In genomic region chrX:130828641-130829040, GRCh38 we compare ENCODE assay signal across 31 cellular contexts.
"Had no signal": no experiment of that assay in that cellular context is flagged by ENCODE, and none has a peak within 500 bp of the region (broad histone marks: within the 10 kb centered on the region; RNA-seq: fewer than 3 reads in every experiment).

No MANE protein-coding gene starts in this region.

- H3K4me1 ChIP-seq: gastrocnemius medialis had no signal

- H3K9me3 ChIP-seq: esophagus squamous epithelium, gastrocnemius medialis, heart left ventricle had no signal

- FAIRE-seq: bronchial epithelial cell, TTC549 had no signal

- H3K9me3 Mint-ChIP-seq: activated B cell treated with CpG ODN at 0.5 μM for 24 hours; activated CD8-positive, alpha-beta T cell treated with anti-CD3 and anti-CD28 coated beads for 36 hours; activated T-helper 1 cell treated with anti-CD3 and anti-CD28 coated beads, Interleukin-12 subunit alpha, Interleukin-12 subunit beta, Interleukin-2, Interleukin-4 antibody, amounts not matched to agents 30 ng/mL and 10 ng/mL and 1 ng/mL, durations not matched to agents 14 hours and 24 hours and 36 hours; activated T-helper 2 cell treated with anti-CD3 and anti-CD28 coated beads, Interferon-gamma antibody, Interleukin-2, Interleukin-4, amounts not matched to agents 10 μg/mL and 5 μg/mL and 100 μg/mL, durations not matched to agents 14 hours and 24 hours and 36 hours; brain; central memory CD8-positive, alpha-beta T cell; endodermal cell had no signal

- ATAC-seq: activated CD4-positive, CD25-positive, alpha-beta regulatory T cell treated with anti-CD3 and anti-CD28 coated beads, Interleukin-2, amount 50 U/mL, for 24 hours; activated CD8-positive, alpha-beta T cell treated with anti-CD3 and anti-CD28 coated beads for 36 hours; gastrocnemius medialis; heart left ventricle had no signal

- H3K4me3 Mint-ChIP-seq: activated B cell treated with CpG ODN at 0.5 μM for 24 hours; activated CD8-positive, alpha-beta T cell treated with anti-CD3 and anti-CD28 coated beads for 36 hours; activated naive CD8-positive, alpha-beta T cell; activated T-helper 1 cell treated with anti-CD3 and anti-CD28 coated beads, Interleukin-12 subunit alpha, Interleukin-12 subunit beta, Interleukin-2, Interleukin-4 antibody, amounts not matched to agents 30 ng/mL and 10 ng/mL and 1 ng/mL, durations not matched to agents 14 hours and 24 hours and 36 hours; brain; central memory CD8-positive, alpha-beta T cell; dendritic cell treated with granulocyte-macrophage colony-stimulating factor and Interleukin-4, amounts not matched to agents 40 ng/mL and 50 ng/mL, for 4 days; endodermal cell had no signal

- H3K27ac Mint-ChIP-seq: activated B cell treated with CpG ODN at 0.5 μM for 24 hours; activated CD8-positive, alpha-beta T cell treated with anti-CD3 and anti-CD28 coated beads for 36 hours; activated naive CD8-positive, alpha-beta T cell; activated T-helper 1 cell treated with anti-CD3 and anti-CD28 coated beads, Interleukin-12 subunit alpha, Interleukin-12 subunit beta, Interleukin-2, Interleukin-4 antibody, amounts not matched to agents 30 ng/mL and 10 ng/mL and 1 ng/mL, durations not matched to agents 14 hours and 24 hours and 36 hours; activated T-helper 2 cell treated with anti-CD3 and anti-CD28 coated beads, Interferon-gamma antibody, Interleukin-2, Interleukin-4, amounts not matched to agents 10 μg/mL and 5 μg/mL and 100 μg/mL, durations not matched to agents 14 hours and 24 hours and 36 hours; brain; dendritic cell treated with granulocyte-macrophage colony-stimulating factor and Interleukin-4, amounts not matched to agents 40 ng/mL and 50 ng/mL, for 4 days; endodermal cell had no signal

- H3K4me3 ChIP-seq: coronary artery, dorsolateral prefrontal cortex, esophagus squamous epithelium, gastrocnemius medialis, heart left ventricle had no signal

- H3K27ac ChIP-seq: coronary artery, gastrocnemius medialis, heart left ventricle, WERI-Rb-1 had no signal

- DNase-seq: activated B cell treated with CpG ODN at 0.5 μM for 24 hours; activated CD4-positive, alpha-beta T cell treated with anti-CD3 and anti-CD28 coated beads for 48 hours; activated CD4-positive, alpha-beta T cell treated with anti-CD3 and anti-CD28 coated beads, Interleukin-2, amount 50 U/mL, for 1 hour; activated CD4-positive, alpha-beta T cell treated with anti-CD3 and anti-CD28 coated beads, Interleukin-2, amount 50 U/mL, for 48 hours; activated CD8-positive, alpha-beta memory T cell treated with anti-CD3 and anti-CD28 coated beads for 24 hours; activated CD8-positive, alpha-beta T cell treated with anti-CD3 and anti-CD28 coated beads for 36 hours; activated effector memory CD4-positive, alpha-beta T cell treated with anti-CD3 and anti-CD28 coated beads, Interleukin-2, amount 50 U/mL, for 16 hours; activated naive CD4-positive, alpha-beta T cell treated with anti-CD3 and anti-CD28 coated beads, Interleukin-2, amount 50 U/mL, for 16 hours; activated naive CD4-positive, alpha-beta T cell treated with Interleukin-2 at 50 U/mL for 16 hours; activated T-cell treated with anti-CD3 and anti-CD28 coated beads, Interleukin-2, amount 50 U/mL, for 48 hours; amniotic stem cell; aorta; dorsolateral prefrontal cortex; effector memory CD4-positive, alpha-beta T cell; endodermal cell; esophagus squamous epithelium; gastrocnemius medialis; glutamatergic neuron; heart left ventricle; T-helper 2 cell; WERI-Rb-1 had no signal

- H3K27me3 ChIP-seq: esophagus squamous epithelium, gastrocnemius medialis had no signal

- H3K36me3 Mint-ChIP-seq: brain had no signal

- H3K27me3 Mint-ChIP-seq: activated B cell treated with CpG ODN at 0.5 μM for 24 hours; activated CD8-positive, alpha-beta T cell treated with anti-CD3 and anti-CD28 coated beads for 36 hours; activated naive CD8-positive, alpha-beta T cell; central memory CD8-positive, alpha-beta T cell; dendritic cell treated with granulocyte-macrophage colony-stimulating factor and Interleukin-4, amounts not matched to agents 40 ng/mL and 50 ng/mL, for 4 days had no signal

- H3K36me3 ChIP-seq: esophagus squamous epithelium, gastrocnemius medialis, heart left ventricle, WERI-Rb-1 had no signal
